16 cellular contexts compared by ENCODE assay signal in the genomic region with DNA sequence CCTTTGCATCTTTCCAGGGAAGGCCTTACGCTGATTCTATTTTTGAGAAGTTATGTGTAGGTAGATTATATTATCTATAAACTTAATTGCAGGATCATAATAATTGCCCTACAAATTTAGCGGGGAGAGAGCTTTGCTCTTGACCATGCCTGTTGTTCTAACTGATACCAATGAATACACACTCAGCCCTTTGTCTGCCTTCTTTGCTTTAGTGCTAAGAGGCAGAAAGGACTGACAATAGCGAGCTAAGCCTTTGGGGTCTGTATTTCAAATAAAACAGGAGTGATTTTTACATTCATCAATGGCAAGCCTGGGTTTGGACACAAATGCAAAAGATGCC. TPM values are rescaled to one million over a fixed set of nuclear protein-coding genes. Genes with fewer than 3 reads are reported as not detected.
DNase-seq lines count a peak whose midpoint lies in the region; ATAC-seq and TF ChIP-seq lines count a peak whose summit lies in the region.
"Had no signal": no experiment of that assay in that cellular context is flagged by ENCODE, and none has a peak within 500 bp of the region (broad histone marks: within the 10 kb centered on the region; RNA-seq: fewer than 3 reads in every experiment).

No MANE protein-coding gene starts in this region.

- peaks cover 33% of the 10 kb centered on the region for H3K4me1 Mint-ChIP-seq in brain

- DNase-seq in right atrium auricular region (ENCODE audit: low spot score), result no peak
- no peak for DNase-seq in left cardiac atrium
- DNase-seq in right lobe of liver, result no peak
- no peak for DNase-seq in SKM-1 (lab: John Stamatoyannopoulos, UW; ENCODE audit: unreplicated experiment)
- DNase-seq in stimulated activated CD4-positive, alpha-beta T cell treated with anti-CD3 and anti-CD28 coated beads, Interleukin-4, amount 100 ng/mL, for 24 hours, result no peak
- DNase-seq: activated CD4-positive, alpha-beta T cell treated with anti-CD3 and anti-CD28 coated beads for 4 hours; activated gamma-delta T cell treated with Interleukin-2 at 50 U/mL for 16 hours; EL; mesenchymal stem cell; MV-4-11; nephron progenitor cell; stimulated activated naive CD8-positive, alpha-beta T cell treated with anti-CD3 and anti-CD28 coated beads, Interleukin-15, Interleukin-2, amounts not matched to agents 100 U/mL and 50 U/mL, for 24 hours had no signal

- H3K9me3 ChIP-seq in right atrium auricular region, result no peaks in the 10 kb centered on the region
- H3K9me3 ChIP-seq in right lobe of liver, result no peaks in the 10 kb centered on the region
- H3K9me3 ChIP-seq: Peyer's patch had no signal

- H3K27me3 ChIP-seq in right atrium auricular region, result no peaks in the 10 kb centered on the region
- no peaks in the 10 kb centered on the region for H3K27me3 ChIP-seq in right lobe of liver
- H3K27me3 ChIP-seq: Peyer's patch had no signal

- H3K36me3 Mint-ChIP-seq in brain, result no peaks in the 10 kb centered on the region

- H3K27ac Mint-ChIP-seq in brain, result peak overlapping the region; percentile 79 to 98 (median 92)

- H3K27ac ChIP-seq in right atrium auricular region, result peak overlapping the region; percentile 77
- peak overlapping the region; percentile 67 to 87 (median 84) for H3K27ac ChIP-seq in right lobe of liver

- intact Hi-C loops in left cardiac atrium (cut with DNase I) (no loop called here), right lobe of liver (cut with DNase I) (no loop called here)

- 36% methylated on average over 3 of the region's 3 CpGs for WGBS in right lobe of liver (ENCODE audit: insufficient coverage, low coverage, low lambda C conversion rate, missing lambda C conversion rate)

- TF ChIP-seq CTCF in right atrium auricular region (IDR thresholded peaks at IDR 0.05) (no peak), brain (conservative IDR thresholded peaks at IDR 0.05) (no peak), right lobe of liver (IDR thresholded peaks at IDR 0.05) (no peak)

- no peaks in the 10 kb centered on the region for H3K27me3 Mint-ChIP-seq in brain

- H3K4me1 ChIP-seq in right atrium auricular region, result peaks cover 0 to 45% of the 10 kb centered on the region in 2 donors
- H3K4me1 ChIP-seq in right lobe of liver, result peaks cover 0 to 55% (median 25%) of the 10 kb centered on the region in 4 donors

- ATAC-seq in left cardiac atrium, result no peak
- ATAC-seq in right lobe of liver, result peak in 1 of 4 donors; percentile 0
- ATAC-seq in GM18858 (IDR thresholded peaks at IDR 0.05; ENCODE audit: unreplicated experiment), result no peak
- no peak for ATAC-seq in GM18868 (IDR thresholded peaks at IDR 0.05; ENCODE audit: unreplicated experiment)
- ATAC-seq: stimulated activated naive CD8-positive, alpha-beta T cell treated with anti-CD3 and anti-CD28 coated beads, Interleukin-15, Interleukin-2, amounts not matched to agents 100 U/mL and 50 U/mL, for 24 hours had no signal

- peak overlapping the region in 2 of 5 experiments; percentile 56 to 78 for H3K4me3 Mint-ChIP-seq in brain
- H3K4me3 Mint-ChIP-seq: nephron progenitor cell had no signal

- no peak for TF ChIP-seq POLR2A in right lobe of liver (IDR thresholded peaks at IDR 0.05)

- H3K4me3 ChIP-seq in right atrium auricular region, result no peak overlapping the region
- H3K4me3 ChIP-seq in right lobe of liver, result peak overlapping the region in 2 of 3 donors; percentile 10 to 15

- peaks cover 0 to 9% (median 0%) of the 10 kb centered on the region in 5 experiments for H3K9me3 Mint-ChIP-seq in brain
- H3K9me3 Mint-ChIP-seq: nephron progenitor cell had no signal

- H3K36me3 ChIP-seq in right atrium auricular region (no peaks in the 10 kb centered on the region), right lobe of liver (no peaks in the 10 kb centered on the region)
- H3K36me3 ChIP-seq: Peyer's patch had no signal

RNA-seq across cellular contexts. Expression of a gene that starts 26.0 kb away (rescaled TPM):
- 10 to 100 TPM; 14.5 to 18.6 TPM for total RNA-seq in right atrium auricular region
- 10 to 100 TPM; 11.5 to 17.1 TPM for total RNA-seq in left cardiac atrium
- polyA plus RNA-seq in brain (ENCODE audit: insufficient read depth, low read depth, low replicate concordance), result 22.4 TPM
- 10 to 100 TPM in 5 of 6 experiments, 1 to 10 TPM in 1; 8.5 to 20.1 (median 13.4) TPM for total RNA-seq in right lobe of liver

Comparison
In these comparisons a context has a peak if more than half of its experiments do, and no peak if none do; other contexts are left out.
1. H3K4me3 ChIP-seq: peak in right lobe of liver (2 of 3); none in right atrium auricular region (0 of 2).